1 cellular context compared by ENCODE assay signal in the genomic region with DNA sequence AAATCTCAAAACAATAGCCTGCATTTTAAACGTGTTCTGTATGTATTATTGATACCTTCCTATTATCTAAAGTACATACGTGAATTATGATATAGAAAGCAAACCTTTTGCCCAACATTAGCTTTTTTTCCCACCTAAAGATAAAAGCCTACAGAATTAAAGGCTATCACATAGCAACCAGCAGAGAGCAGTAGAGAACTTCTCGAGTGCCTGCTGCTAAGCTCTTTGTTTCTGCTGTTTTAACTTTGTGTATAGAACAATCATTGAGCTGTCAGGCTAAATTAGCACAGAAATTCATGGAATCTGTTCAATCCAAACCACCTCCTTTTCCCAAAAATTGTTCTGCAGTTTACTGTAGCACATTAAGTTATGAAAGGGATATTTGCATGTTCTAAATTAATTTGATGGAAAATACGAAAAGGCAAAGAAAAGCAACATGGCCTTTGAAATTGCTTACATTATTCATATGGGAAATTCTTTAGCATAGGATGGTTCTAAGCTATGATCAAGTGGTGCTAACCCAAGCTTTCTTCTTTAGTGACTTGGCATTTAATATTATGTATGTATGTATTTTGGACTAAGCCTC.
TF ChIP-seq lines count a peak whose summit lies in the region.

No MANE protein-coding gene starts in this region.

TF ChIP-seq in WTC11, 78 proteins besides CTCF, POLR2A, EP300 and RAD21 (continued from another document):
- TF ChIP-seq, protein P1, sequence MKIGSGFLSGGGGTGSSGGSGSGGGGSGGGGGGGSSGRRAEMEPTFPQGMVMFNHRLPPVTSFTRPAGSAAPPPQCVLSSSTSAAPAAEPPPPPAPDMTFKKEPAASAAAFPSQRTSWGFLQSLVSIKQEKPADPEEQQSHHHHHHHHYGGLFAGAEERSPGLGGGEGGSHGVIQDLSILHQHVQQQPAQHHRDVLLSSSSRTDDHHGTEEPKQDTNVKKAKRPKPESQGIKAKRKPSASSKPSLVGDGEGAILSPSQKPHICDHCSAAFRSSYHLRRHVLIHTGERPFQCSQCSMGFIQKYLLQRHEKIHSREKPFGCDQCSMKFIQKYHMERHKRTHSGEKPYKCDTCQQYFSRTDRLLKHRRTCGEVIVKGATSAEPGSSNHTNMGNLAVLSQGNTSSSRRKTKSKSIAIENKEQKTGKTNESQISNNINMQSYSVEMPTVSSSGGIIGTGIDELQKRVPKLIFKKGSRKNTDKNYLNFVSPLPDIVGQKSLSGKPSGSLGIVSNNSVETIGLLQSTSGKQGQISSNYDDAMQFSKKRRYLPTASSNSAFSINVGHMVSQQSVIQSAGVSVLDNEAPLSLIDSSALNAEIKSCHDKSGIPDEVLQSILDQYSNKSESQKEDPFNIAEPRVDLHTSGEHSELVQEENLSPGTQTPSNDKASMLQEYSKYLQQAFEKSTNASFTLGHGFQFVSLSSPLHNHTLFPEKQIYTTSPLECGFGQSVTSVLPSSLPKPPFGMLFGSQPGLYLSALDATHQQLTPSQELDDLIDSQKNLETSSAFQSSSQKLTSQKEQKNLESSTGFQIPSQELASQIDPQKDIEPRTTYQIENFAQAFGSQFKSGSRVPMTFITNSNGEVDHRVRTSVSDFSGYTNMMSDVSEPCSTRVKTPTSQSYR (CRISPR knock-in tag; IDR thresholded peaks at IDR 0.05), result no peak
- no peak for TF ChIP-seq NFYB (CRISPR knock-in tag; conservative IDR thresholded peaks at IDR 0.05; ENCODE audit: low read depth)
